Comparison of ENCODE assay signal across 8 cellular contexts in genomic region chr7:98745722-98746318, GRCh38.
DNase-seq lines count a peak whose midpoint lies in the region; ATAC-seq and TF ChIP-seq lines count a peak whose summit lies in the region.

No MANE protein-coding gene starts in this region.

- H3K27me3 ChIP-seq in CD4-positive, CD25-positive, alpha-beta regulatory T cell (ENCODE audit: control insufficient read depth, insufficient read depth, low read length): peaks cover 9% of the 10 kb centered on the region
- H3K27me3 ChIP-seq in H7 (ENCODE audit: control insufficient read depth, insufficient read depth, low read length) (no peaks in the 10 kb centered on the region), esophagus squamous epithelium (peaks cover 0 to 19% (median 0%) of the 10 kb centered on the region in 4 donors)

- H3K4me1 ChIP-seq in CD4-positive, CD25-positive, alpha-beta regulatory T cell (ENCODE audit: control insufficient read depth, insufficient read depth, low read length, poor library complexity, severe bottlenecking): no peaks in the 10 kb centered on the region
- no peaks in the 10 kb centered on the region for H3K4me1 ChIP-seq in esophagus squamous epithelium

- peak; percentile 37 to 56 (median 44) for DNase-seq in CD4-positive, CD25-positive, alpha-beta regulatory T cell
- DNase-seq in H7 (peak; percentile 81), NCI-H748 treated with DMSO at 0.1 percent for 48 hours (lab: John Stamatoyannopoulos, UW) (peak; percentile 9), activated T-cell treated with anti-CD3 and anti-CD28 coated beads for 24 hours (ENCODE audit: low read depth) (peak; percentile 56), esophagus squamous epithelium (lab: John Stamatoyannopoulos, UW) (no peak), nucleus accumbens (lab: John Stamatoyannopoulos, UW) (peak in 37 of 56 donors; percentile 0 to 76 (median 20)), type B pancreatic cell (ENCODE audit: extremely low spot score, unreplicated experiment) (peak; percentile 80)

- no peak overlapping the region for H3K4me3 ChIP-seq in CD4-positive, CD25-positive, alpha-beta regulatory T cell (ENCODE audit: low read depth, low read length)
- no peak overlapping the region for H3K4me3 ChIP-seq in H7 (ENCODE audit: insufficient read depth, low read depth, low read length)
- no peak overlapping the region for H3K4me3 ChIP-seq in esophagus squamous epithelium

- WGBS in esophagus squamous epithelium, 2 donors: 25 to 34% methylated on average over 5 of the region's 5 CpGs

- H3K27ac Mint-ChIP-seq in CD4-positive, CD25-positive, alpha-beta regulatory T cell: no peak overlapping the region
- H3K27ac Mint-ChIP-seq in type B pancreatic cell: no peak overlapping the region

- no peaks in the 10 kb centered on the region for H3K9me3 ChIP-seq in CD4-positive, CD25-positive, alpha-beta regulatory T cell (ENCODE audit: control insufficient read depth in 2 of 2, low read length in 2 of 2)
- no peaks in the 10 kb centered on the region for H3K9me3 ChIP-seq in esophagus squamous epithelium

- H3K4me1 Mint-ChIP-seq in CD4-positive, CD25-positive, alpha-beta regulatory T cell: no peaks in the 10 kb centered on the region
- no peaks in the 10 kb centered on the region for H3K4me1 Mint-ChIP-seq in type B pancreatic cell (ENCODE audit: unreplicated experiment)

- H3K27me3 Mint-ChIP-seq in CD4-positive, CD25-positive, alpha-beta regulatory T cell: peaks cover 4% of the 10 kb centered on the region
- peaks cover 12% of the 10 kb centered on the region for H3K27me3 Mint-ChIP-seq in type B pancreatic cell

- intact Hi-C loops in esophagus squamous epithelium (cut with DNase I): no loop called here

- TF ChIP-seq CTCF in esophagus squamous epithelium (IDR thresholded peaks at IDR 0.05) (peak; percentile 46 to 81 (median 65)), type B pancreatic cell (conservative IDR thresholded peaks at IDR 0.05) (peak; percentile 90)

- no peak for ATAC-seq in CD4-positive, CD25-positive, alpha-beta regulatory T cell (ENCODE audit: low read depth in 2 of 2)
- ATAC-seq in GM19351 (IDR thresholded peaks at IDR 0.05; ENCODE audit: unreplicated experiment): no peak

- H3K27ac ChIP-seq in CD4-positive, CD25-positive, alpha-beta regulatory T cell (ENCODE audit: insufficient read depth, low read length, poor library complexity, severe bottlenecking): no peak overlapping the region
- H3K27ac ChIP-seq in esophagus squamous epithelium: no peak overlapping the region

- no peaks in the 10 kb centered on the region for H3K9me3 Mint-ChIP-seq in CD4-positive, CD25-positive, alpha-beta regulatory T cell
- H3K9me3 Mint-ChIP-seq in type B pancreatic cell: no peaks in the 10 kb centered on the region

- no peaks in the 10 kb centered on the region for H3K36me3 Mint-ChIP-seq in CD4-positive, CD25-positive, alpha-beta regulatory T cell
- H3K36me3 Mint-ChIP-seq in type B pancreatic cell: no peaks in the 10 kb centered on the region

- no peaks in the 10 kb centered on the region for H3K36me3 ChIP-seq in CD4-positive, CD25-positive, alpha-beta regulatory T cell (ENCODE audit: control insufficient read depth, insufficient read depth, low read length)
- no peaks in the 10 kb centered on the region for H3K36me3 ChIP-seq in H7 (replicated peaks; ENCODE audit: control insufficient read depth, insufficient read depth, low read length)
- H3K36me3 ChIP-seq in esophagus squamous epithelium: no peaks in the 10 kb centered on the region

- TF ChIP-seq POLR2A in esophagus squamous epithelium (IDR thresholded peaks at IDR 0.05): no peak

- H3K4me3 Mint-ChIP-seq in CD4-positive, CD25-positive, alpha-beta regulatory T cell: no peak overlapping the region
- no peak overlapping the region for H3K4me3 Mint-ChIP-seq in type B pancreatic cell
